In the genomic region with DNA sequence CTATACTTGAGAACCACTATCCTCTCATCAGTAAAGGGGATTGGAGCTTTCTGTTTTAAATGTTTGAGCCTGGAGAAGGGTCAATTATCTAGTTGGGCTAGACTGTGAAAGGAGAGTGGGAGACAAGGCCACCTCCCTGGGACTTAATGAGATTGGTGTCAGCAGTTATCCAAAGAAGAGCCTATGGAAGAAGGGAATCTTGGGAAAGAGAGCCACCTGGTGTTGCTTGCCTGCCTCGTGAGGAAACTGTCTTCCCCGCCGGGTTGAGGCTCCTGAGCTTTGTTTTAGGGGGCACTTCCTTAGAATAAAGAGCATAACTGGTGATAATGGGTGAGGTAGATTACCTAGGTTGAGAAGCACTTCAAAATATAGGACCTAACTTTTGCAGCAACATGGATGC, we compare ENCODE assay signal across 20 cellular contexts. TPM values are rescaled to one million over a fixed set of nuclear protein-coding genes. Genes with fewer than 3 reads are reported as not detected.
DNase-seq lines count a peak whose midpoint lies in the region; ATAC-seq, FAIRE-seq and TF ChIP-seq lines count a peak whose summit lies in the region.
"Had no signal": no experiment of that assay in that cellular context is flagged by ENCODE, and none has a peak within 500 bp of the region (broad histone marks: within the 10 kb centered on the region; RNA-seq: fewer than 3 reads in every experiment).

No MANE protein-coding gene starts in this region.

- peak; percentile 75 for TF ChIP-seq CTCF in endodermal cell (conservative IDR thresholded peaks at IDR 0.05)
- TF ChIP-seq CTCF in kidney (IDR thresholded peaks at IDR 0.05; ENCODE audit: borderline replicate concordance, extremely low read depth, insufficient read depth), result no peak
- no peak for TF ChIP-seq CTCF in nephron progenitor cell (IDR thresholded peaks at IDR 0.05)

- H3K9ac ChIP-seq in endodermal cell (ENCODE audit: extremely low read depth, low read length, poor library complexity, severe bottlenecking) (no peak overlapping the region), kidney (ENCODE audit: low read length in 2 of 2) (no peak overlapping the region)
- H3K9ac ChIP-seq: parathyroid adenoma had no signal

- no peak overlapping the region for H3K27ac ChIP-seq in right cardiac atrium (ENCODE audit: low read length)
- no peak overlapping the region for H3K27ac ChIP-seq in endodermal cell (ENCODE audit: low read depth, low read length)
- H3K27ac ChIP-seq in kidney (ENCODE audit: low read depth in 2 of 2, low read length in 2 of 2), result no peak overlapping the region
- H3K27ac ChIP-seq: parathyroid adenoma, spleen, suprapubic skin had no signal

- no peaks in the 10 kb centered on the region for H3K36me3 ChIP-seq in endodermal cell (ENCODE audit: control insufficient read depth, insufficient read depth, low read length)
- H3K36me3 ChIP-seq in kidney (ENCODE audit: control insufficient read depth in 1 of 2, insufficient read depth in 2 of 2, low read length in 2 of 2), result peaks cover 10 to 11% of the 10 kb centered on the region in 2 donors
- H3K36me3 ChIP-seq: suprapubic skin had no signal

- H3K4me1 Mint-ChIP-seq in endodermal cell (peaks cover 28% of the 10 kb centered on the region), nephron progenitor cell (peaks cover 7% of the 10 kb centered on the region)

- peak; percentile 29 for ATAC-seq in left ventricle myocardium superior
- no peak for ATAC-seq in right cardiac atrium
- no peak for ATAC-seq in GM18498 (IDR thresholded peaks at IDR 0.05; ENCODE audit: unreplicated experiment)
- no peak for ATAC-seq in HG02938 (IDR thresholded peaks at IDR 0.05; ENCODE audit: unreplicated experiment)

- intact Hi-C loops in left ventricle myocardium superior (cut with micrococcal nuclease), result no loop called here
- intact Hi-C loops in right cardiac atrium (cut with DNase I), result loop anchor here in 3 of 4 donors (10.0 kb wide), 1 partner anchor 377 kb away; no protein-coding TSS in a partner anchor
- intact Hi-C loops in kidney (cut with DNase I), result no loop called here

- no peak overlapping the region for H3K27ac Mint-ChIP-seq in endodermal cell
- no peak overlapping the region for H3K27ac Mint-ChIP-seq in nephron progenitor cell

- H3K4me3 Mint-ChIP-seq in endodermal cell (no peak overlapping the region), nephron progenitor cell (no peak overlapping the region)
- H3K4me3 Mint-ChIP-seq: immature natural killer cell had no signal

- H3K27me3 ChIP-seq in right cardiac atrium (ENCODE audit: control insufficient read depth, insufficient read depth) (no peaks in the 10 kb centered on the region), endodermal cell (ENCODE audit: control insufficient read depth, insufficient read depth, low read length, poor library complexity, severe bottlenecking) (no peaks in the 10 kb centered on the region)
- H3K27me3 ChIP-seq: spleen, suprapubic skin had no signal

- no peaks in the 10 kb centered on the region for H3K27me3 Mint-ChIP-seq in endodermal cell (ENCODE audit: insufficient read depth)
- no peaks in the 10 kb centered on the region for H3K27me3 Mint-ChIP-seq in nephron progenitor cell (ENCODE audit: low read depth, poor library complexity)

- H3K4me1 ChIP-seq in right cardiac atrium (ENCODE audit: control insufficient read depth, insufficient read depth, low read length) (no peaks in the 10 kb centered on the region), endodermal cell (ENCODE audit: control insufficient read depth, insufficient read depth, low read length) (peaks cover 11% of the 10 kb centered on the region), kidney (ENCODE audit: control insufficient read depth in 1 of 2, insufficient read depth in 1 of 2, low read depth in 1 of 2, low read length in 2 of 2) (no peaks in the 10 kb centered on the region)
- H3K4me1 ChIP-seq: parathyroid adenoma, suprapubic skin had no signal

- FAIRE-seq in kidney (lab: Jason Lieb, UNC), result no peak
- FAIRE-seq: GM12892 had no signal

- H3K4me3 ChIP-seq in right cardiac atrium (ENCODE audit: low read length), result no peak overlapping the region
- no peak overlapping the region for H3K4me3 ChIP-seq in endodermal cell (ENCODE audit: low read length)
- no peak overlapping the region for H3K4me3 ChIP-seq in kidney (ENCODE audit: low read length in 2 of 2)
- H3K4me3 ChIP-seq: spleen, suprapubic skin had no signal

- H3K36me3 Mint-ChIP-seq in endodermal cell (ENCODE audit: low read depth) (no peaks in the 10 kb centered on the region), nephron progenitor cell (ENCODE audit: low read depth) (no peaks in the 10 kb centered on the region)

- no peaks in the 10 kb centered on the region for H3K9me3 ChIP-seq in right cardiac atrium (ENCODE audit: control insufficient read depth, low read length)
- H3K9me3 ChIP-seq in endodermal cell (ENCODE audit: control insufficient read depth, low read length), result no peaks in the 10 kb centered on the region
- no peaks in the 10 kb centered on the region for H3K9me3 ChIP-seq in kidney (ENCODE audit: control insufficient read depth in 1 of 2, low read length in 2 of 2)
- H3K9me3 ChIP-seq: spleen, suprapubic skin had no signal

- 38% methylated on average over 3 of the region's 3 CpGs for WGBS in right cardiac atrium
- 35 to 38% methylated on average over 3 of the region's 3 CpGs for WGBS in endodermal cell (ENCODE audit: insufficient coverage in 1 of 2, insufficient read length in 1 of 2), 2 experiments

- no peaks in the 10 kb centered on the region for H3K9me3 Mint-ChIP-seq in endodermal cell
- H3K9me3 Mint-ChIP-seq in nephron progenitor cell, result no peaks in the 10 kb centered on the region
- H3K9me3 Mint-ChIP-seq: immature natural killer cell had no signal

- DNase-seq in left ventricle myocardium superior (no peak), right cardiac atrium (no peak), NCI-H748 treated with DMSO at 0.1 percent for 48 hours (lab: John Stamatoyannopoulos, UW) (peak; percentile 9), endodermal cell (peak; percentile 66), kidney (no peak), nephron progenitor cell (no peak)
- DNase-seq: activated gamma-delta T cell; AML-193; effector CD4-positive, alpha-beta T cell; EL; foreskin melanocyte; immature natural killer cell; NCI-H510A treated with DMSO at 0.1 percent for 48 hours; SHP77; spleen had no signal

RNA-seq across cellular contexts. Expression of a gene that starts 32.0 kb away (rescaled TPM):
- total RNA-seq in left ventricle myocardium superior (5.7 TPM), right cardiac atrium (1 to 10 TPM; 6.9 to 7.9 (median 7.7) TPM), endodermal cell (under 1 TPM; 0.60 to 0.77 TPM), kidney (2.0 TPM)
- polyA plus RNA-seq in right cardiac atrium (5.4 TPM), kidney (ENCODE audit: insufficient read depth, low read depth, low replicate concordance) (2.0 TPM)
- 1.9 TPM for polyA plus RNA-seq in endodermal cell (2013, experiment 1 of 2)
- polyA plus RNA-seq in endodermal cell (2013, experiment 2 of 2), result 1.9 TPM

Comparison
In these comparisons a context has a peak if more than half of its experiments do, and no peak if none do; other contexts are left out.
1. intact Hi-C loops: an anchor here in right cardiac atrium (10.0 kb wide); none called in left ventricle myocardium superior and kidney.
2. DNase-seq: peak in NCI-H748 treated with DMSO at 0.1 percent for 48 hours (single experiment) and endodermal cell (single experiment); none in left ventricle myocardium superior (single experiment), right cardiac atrium (0 of 3), kidney (single experiment) and nephron progenitor cell (single experiment).